In the genomic region with DNA sequence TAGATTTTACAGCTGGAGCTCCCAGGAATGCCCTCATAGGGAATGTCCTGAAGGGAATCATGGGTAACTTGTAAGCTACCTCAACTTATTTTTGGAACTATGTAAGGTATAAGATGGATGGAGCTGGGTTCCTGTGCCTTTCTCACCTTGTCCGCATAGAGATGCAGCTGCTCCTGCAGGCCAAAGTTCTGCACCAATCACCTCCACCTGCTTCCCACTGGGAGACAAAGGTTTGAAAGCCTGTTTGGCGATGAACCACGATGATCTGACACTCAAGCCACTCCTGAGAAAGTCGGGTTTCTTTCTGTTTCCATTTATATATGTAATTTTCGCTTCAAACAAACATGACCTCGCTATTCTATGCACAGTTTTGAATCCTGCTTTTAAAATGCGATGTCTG, we compare ENCODE assay signal across 8 cellular contexts. TPM values are rescaled to one million over a fixed set of nuclear protein-coding genes. Genes with fewer than 3 reads are reported as not detected.
DNase-seq lines count a peak whose midpoint lies in the region; ATAC-seq and TF ChIP-seq lines count a peak whose summit lies in the region.

No MANE protein-coding gene starts in this region.

- no peak for TF ChIP-seq EP300 in gastroesophageal sphincter (IDR thresholded peaks at IDR 0.05)

- no peak for TF ChIP-seq POLR2A in gastroesophageal sphincter (IDR thresholded peaks at IDR 0.05)

- H3K4me1 ChIP-seq in CD4-positive, alpha-beta memory T cell (ENCODE audit: insufficient read depth, low read length) = peaks cover 36% of the 10 kb centered on the region
- H3K4me1 ChIP-seq in gastroesophageal sphincter = peaks cover 0 to 16% (median 0%) of the 10 kb centered on the region in 3 donors

- TF ChIP-seq CTCF in HFF-Myc (IDR thresholded peaks at IDR 0.05; ENCODE audit: low read depth, low read length, missing control alignments) = no peak
- TF ChIP-seq CTCF in gastroesophageal sphincter (IDR thresholded peaks at IDR 0.05) = no peak
- no peak for TF ChIP-seq CTCF in GM20000 (IDR thresholded peaks at IDR 0.05; ENCODE audit: extremely low read depth, missing control alignments)

- DNase-seq in CD4-positive, alpha-beta memory T cell = no peak
- no peak for DNase-seq in HFF-Myc (ENCODE audit: extremely low read depth, low read depth)
- peak; percentile 15 for DNase-seq in SW480 (ENCODE audit: low spot score)
- DNase-seq in SKM-1 (lab: John Stamatoyannopoulos, UW; ENCODE audit: unreplicated experiment) = no peak
- DNase-seq in GM20000 (ENCODE audit: low spot score) = no peak

- POLR2A ChIA-PET in CD4-positive, alpha-beta memory T cell (lab: Charles Lee; ENCODE audit: partially characterized antibody) = interaction anchor here (0.8 to 1.3 kb wide), 2 partner anchors 19 to 36 kb away, joined by 3 to 4 read pairs; no protein-coding TSS in a partner anchor

- H3K36me3 Mint-ChIP-seq in CD4-positive, alpha-beta memory T cell = peaks cover 0 to 9% of the 10 kb centered on the region in 2 donors

- H3K4me1 Mint-ChIP-seq in CD4-positive, alpha-beta memory T cell = peaks cover 26 to 45% (median 34%) of the 10 kb centered on the region in 4 donors

- H3K36me3 ChIP-seq in CD4-positive, alpha-beta memory T cell (ENCODE audit: insufficient read depth, low read length) = no peaks in the 10 kb centered on the region
- H3K36me3 ChIP-seq in gastroesophageal sphincter = peaks cover 0 to 16% of the 10 kb centered on the region in 2 donors

- intact Hi-C loops in CD4-positive, alpha-beta memory T cell (cut with micrococcal nuclease) = loop anchor here (5.0 kb wide), 1 partner anchor 77 kb away; a partner anchor contains a TSS

- ATAC-seq in gastroesophageal sphincter (no peak), HG02970 (IDR thresholded peaks at IDR 0.05; ENCODE audit: low FRiP score, unreplicated experiment) (no peak)

- no peaks in the 10 kb centered on the region for H3K9me3 ChIP-seq in CD4-positive, alpha-beta memory T cell (ENCODE audit: control insufficient read depth in 1 of 2, low read length in 2 of 2)
- no peaks in the 10 kb centered on the region for H3K9me3 ChIP-seq in gastroesophageal sphincter

- H3K4me3 ChIP-seq in CD4-positive, alpha-beta memory T cell (ENCODE audit: low read length in 2 of 2) = peak overlapping the region; percentile 38 to 53
- H3K4me3 ChIP-seq in HFF-Myc (replicated peaks; ENCODE audit: low read depth, low read length) (peak overlapping the region; percentile 56), gastroesophageal sphincter (peak overlapping the region; percentile 65 to 70), skin epidermis (peak overlapping the region; percentile 52 to 78 (median 62))

- peak overlapping the region; percentile 29 for H3K27ac ChIP-seq in CD4-positive, alpha-beta memory T cell (ENCODE audit: low read depth, low read length)
- H3K27ac ChIP-seq in gastroesophageal sphincter = peak overlapping the region in 3 of 4 donors; percentile 79 to 84 (median 81)
- H3K27ac ChIP-seq in skin epidermis = peak overlapping the region in 5 of 21 experiments; percentile 10 to 70 (median 55)

- H3K27ac Mint-ChIP-seq in CD4-positive, alpha-beta memory T cell = peak overlapping the region; percentile 71 to 89 (median 78)

- H3K27me3 ChIP-seq in CD4-positive, alpha-beta memory T cell (ENCODE audit: insufficient read depth, low read length) = no peaks in the 10 kb centered on the region
- H3K27me3 ChIP-seq in gastroesophageal sphincter = no peaks in the 10 kb centered on the region

- H3K9me3 Mint-ChIP-seq in CD4-positive, alpha-beta memory T cell = no peaks in the 10 kb centered on the region

- peak overlapping the region; percentile 82 to 94 (median 90) for H3K4me3 Mint-ChIP-seq in CD4-positive, alpha-beta memory T cell

- no peaks in the 10 kb centered on the region for H3K27me3 Mint-ChIP-seq in CD4-positive, alpha-beta memory T cell

- WGBS in gastroesophageal sphincter (ENCODE audit: low coverage in 1 of 2), 2 donors = 16 to 17% methylated on average over 7 of the region's 7 CpGs

- CTCF ChIA-PET in CD4-positive, alpha-beta memory T cell (lab: Charles Lee; ENCODE audit: partially characterized antibody) = interaction anchor here (0.9 to 4.8 kb wide), 5 partner anchors 10 to 96 kb away, joined by 3 to 29 read pairs (median 16); no protein-coding TSS in a partner anchor

RNA-seq across cellular contexts. Expression of a gene that starts 0.6 kb away (rescaled TPM):
- under 1 TPM; 0.14 to 0.20 TPM for total RNA-seq in CD4-positive, alpha-beta memory T cell
- polyA plus RNA-seq in CD4-positive, alpha-beta memory T cell = under 1 TPM in 1 of 2 donors, not detected in 1; 0.11 TPM
- total RNA-seq in gastroesophageal sphincter = 1 to 10 TPM; 1.9 to 2.6 (median 2.2) TPM

RNA-seq across cellular contexts. Expression of a gene that starts 38.9 kb away (rescaled TPM):
- 10 to 100 TPM; 84.1 to 87.5 TPM for total RNA-seq in CD4-positive, alpha-beta memory T cell
- 10 to 100 TPM; 34.0 to 36.7 TPM for polyA plus RNA-seq in CD4-positive, alpha-beta memory T cell
- total RNA-seq in gastroesophageal sphincter = 10 to 100 TPM in 2 of 4 donors, 1 to 10 TPM in 2; 7.4 to 12.5 (median 9.8) TPM

RNA-seq across cellular contexts. Expression of a gene that starts 39.9 kb away (rescaled TPM):
- 100 to 1,000 TPM; 104 to 107 TPM for total RNA-seq in CD4-positive, alpha-beta memory T cell
- 10 to 100 TPM; 49.7 to 86.5 TPM for polyA plus RNA-seq in CD4-positive, alpha-beta memory T cell
- 10 to 100 TPM; 39.8 to 71.1 (median 44.5) TPM for total RNA-seq in gastroesophageal sphincter

Comparison
In these comparisons a context has a peak if more than half of its experiments do, and no peak if none do; other contexts are left out.
1. RNA of a gene that starts 38.9 kb away (total RNA-seq): 84.1 to 87.5 TPM in CD4-positive, alpha-beta memory T cell; 7.4 to 12.5 TPM in gastroesophageal sphincter; every median in the first group is over 4 times any median in the second.
2. Peak in every context shown above with its lines, with median percentiles within 50 percentile points of each other: H3K4me3 ChIP-seq.